In genomic region chr1:9196129-9197040, GRCh38 we compare ENCODE assay signal across 1 cellular context.
A peak's percentile ranks its signal among the peaks of the same experiment; 100 is the strongest.
TF ChIP-seq lines count a peak whose summit lies in the region.

No MANE protein-coding gene starts in this region.

TF ChIP-seq in HepG2, 621 proteins besides CTCF, POLR2A, EP300 and RAD21 (continued from another document and continues in another):
- TF ChIP-seq HMGXB3 (CRISPR knock-in tag; IDR thresholded peaks at IDR 0.05; ENCODE audit: borderline replicate concordance), result 0 out of 2 replicates have a peak, but pooled peaks have one; percentile 38
- no peak; the same call in 1 of the 2 replicates for TF ChIP-seq KDM5B (CRISPR knock-in tag; IDR thresholded peaks at IDR 0.05; ENCODE audit: borderline replicate concordance)
- TF ChIP-seq ZBTB7B (CRISPR knock-in tag; IDR thresholded peaks at IDR 0.05), result peak; percentile 17; the same call in 1 of the 2 replicates
- peak; percentile 58; the same call in 1 of the 2 replicates for TF ChIP-seq TSC22D2 (CRISPR knock-in tag; IDR thresholded peaks at IDR 0.05; ENCODE audit: borderline replicate concordance)
- peak; percentile 28; the same call in 1 of the 2 replicates for TF ChIP-seq ARID4A (CRISPR knock-in tag; IDR thresholded peaks at IDR 0.05; ENCODE audit: borderline replicate concordance)
- 0 out of 2 replicates have a peak, but pooled peaks have one; percentile 15 for TF ChIP-seq MYPOP (CRISPR knock-in tag; IDR thresholded peaks at IDR 0.05)
- peak; percentile 50; the same call in 1 of the 2 replicates for TF ChIP-seq KAT8 (CRISPR knock-in tag; IDR thresholded peaks at IDR 0.05)
- no peak for TF ChIP-seq TCF7L2 (IDR thresholded peaks at IDR 0.05; ENCODE audit: low read depth, low read length)
- TF ChIP-seq ZNF605 (CRISPR knock-in tag; IDR thresholded peaks at IDR 0.05), result 0 out of 2 replicates have a peak, but pooled peaks have one; percentile 29
- TF ChIP-seq ZNF329 (CRISPR knock-in tag; IDR thresholded peaks at IDR 0.05; ENCODE audit: low read depth), result no peak
- TF ChIP-seq ELF1 (CRISPR knock-in tag; IDR thresholded peaks at IDR 0.05), result peak; percentile 9; the same call in 1 of the 2 replicates
- TF ChIP-seq SMAD3 (CRISPR knock-in tag; IDR thresholded peaks at IDR 0.05), result 0 out of 2 replicates have a peak, but pooled peaks have one; percentile 43
- peak; percentile 12; the same call in 1 of the 2 replicates for TF ChIP-seq ZFP91 (CRISPR knock-in tag; IDR thresholded peaks at IDR 0.05; ENCODE audit: borderline replicate concordance)
- TF ChIP-seq DBP (CRISPR knock-in tag; IDR thresholded peaks at IDR 0.05; ENCODE audit: not compliant biosample characterization), result peak; percentile 40
- TF ChIP-seq ZNF274 (CRISPR knock-in tag; IDR thresholded peaks at IDR 0.05), result peak; percentile 65; the same call in 1 of the 2 replicates
- TF ChIP-seq MED1 (CRISPR knock-in tag; IDR thresholded peaks at IDR 0.05), result peak; percentile 69
- 0 out of 2 replicates have a peak, but pooled peaks have one; percentile 68 for TF ChIP-seq ZNF205 (CRISPR knock-in tag; IDR thresholded peaks at IDR 0.05)
- TF ChIP-seq BORCS8-MEF2B (CRISPR knock-in tag; IDR thresholded peaks at IDR 0.05), result 0 out of 2 replicates have a peak, but pooled peaks have one; percentile 21
- TF ChIP-seq ARHGAP35 (CRISPR knock-in tag; IDR thresholded peaks at IDR 0.05; ENCODE audit: borderline replicate concordance), result 0 out of 2 replicates have a peak, but pooled peaks have one; percentile 20
- no peak for TF ChIP-seq ZNF354B (CRISPR knock-in tag; IDR thresholded peaks at IDR 0.05)
- TF ChIP-seq NR2C2 (CRISPR knock-in tag; IDR thresholded peaks at IDR 0.05; ENCODE audit: borderline replicate concordance), result peak; percentile 27; the same call in 1 of the 2 replicates
- TF ChIP-seq ZBTB14 (CRISPR knock-in tag; IDR thresholded peaks at IDR 0.05), result no peak
- TF ChIP-seq ZNF414 (CRISPR knock-in tag; IDR thresholded peaks at IDR 0.05), result 0 out of 2 replicates have a peak, but pooled peaks have one; percentile 27
- no peak for TF ChIP-seq IKZF5 (CRISPR knock-in tag; IDR thresholded peaks at IDR 0.05)
- peak; percentile 42; the same call in 1 of the 2 replicates for TF ChIP-seq ZNF350 (CRISPR knock-in tag; IDR thresholded peaks at IDR 0.05; ENCODE audit: borderline replicate concordance, low read depth)
- no peak for TF ChIP-seq ZMYM4 (CRISPR knock-in tag; IDR thresholded peaks at IDR 0.05)
- TF ChIP-seq ASH2L (IDR thresholded peaks at IDR 0.05; ENCODE audit: insufficient read length, low read depth, low read length), result peak; percentile 40
- no peak for TF ChIP-seq NR2F6 (IDR thresholded peaks at IDR 0.05)
- TF ChIP-seq NR2F6 (CRISPR knock-in tag; IDR thresholded peaks at IDR 0.05), result peak; percentile 5; the same call in 1 of the 2 replicates
- no peak for TF ChIP-seq ZNF580 (CRISPR knock-in tag; IDR thresholded peaks at IDR 0.05; ENCODE audit: borderline replicate concordance, low read depth)
- no peak for TF ChIP-seq ZNF160 (CRISPR knock-in tag; IDR thresholded peaks at IDR 0.05)
- TF ChIP-seq JUND (CRISPR knock-in tag; IDR thresholded peaks at IDR 0.05), result peak; percentile 76
- no peak for TF ChIP-seq HNF4G (IDR thresholded peaks at IDR 0.05; ENCODE audit: borderline replicate concordance, low read depth, low read length)
- TF ChIP-seq HNF4G (CRISPR knock-in tag; IDR thresholded peaks at IDR 0.05; ENCODE audit: borderline replicate concordance, low read depth), result no peak
- peak; percentile 71; the same call in 1 of the 2 replicates for TF ChIP-seq ETV5 (CRISPR knock-in tag; IDR thresholded peaks at IDR 0.05; ENCODE audit: borderline replicate concordance)
- TF ChIP-seq TGIF2 (CRISPR knock-in tag; IDR thresholded peaks at IDR 0.05), result 0 out of 2 replicates have a peak, but pooled peaks have one; percentile 34
- TF ChIP-seq HIC2 (CRISPR knock-in tag; IDR thresholded peaks at IDR 0.05; ENCODE audit: low read depth), result peak; percentile 27; the same call in 1 of the 2 replicates
- TF ChIP-seq ZGPAT (CRISPR knock-in tag; IDR thresholded peaks at IDR 0.05), result peak; percentile 52; the same call in 1 of the 2 replicates
- peak; percentile 21; the same call in 1 of the 2 replicates for TF ChIP-seq CBFB (CRISPR knock-in tag; IDR thresholded peaks at IDR 0.05)
- TF ChIP-seq HNF4A (CRISPR knock-in tag; IDR thresholded peaks at IDR 0.05), result 0 out of 2 replicates have a peak, but pooled peaks have one; percentile 5
